ENCODE assay signal across 1 cellular context in genomic region chr3:77197408-77197807, GRCh38.
TF ChIP-seq lines count a peak whose summit lies in the region.

No MANE protein-coding gene starts in this region.

TF ChIP-seq in K562, 482 proteins besides CTCF, POLR2A, EP300 and RAD21:
- TF ChIP-seq, protein P1, sequence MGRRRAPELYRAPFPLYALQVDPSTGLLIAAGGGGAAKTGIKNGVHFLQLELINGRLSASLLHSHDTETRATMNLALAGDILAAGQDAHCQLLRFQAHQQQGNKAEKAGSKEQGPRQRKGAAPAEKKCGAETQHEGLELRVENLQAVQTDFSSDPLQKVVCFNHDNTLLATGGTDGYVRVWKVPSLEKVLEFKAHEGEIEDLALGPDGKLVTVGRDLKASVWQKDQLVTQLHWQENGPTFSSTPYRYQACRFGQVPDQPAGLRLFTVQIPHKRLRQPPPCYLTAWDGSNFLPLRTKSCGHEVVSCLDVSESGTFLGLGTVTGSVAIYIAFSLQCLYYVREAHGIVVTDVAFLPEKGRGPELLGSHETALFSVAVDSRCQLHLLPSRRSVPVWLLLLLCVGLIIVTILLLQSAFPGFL (CRISPR knock-in tag; IDR thresholded peaks at IDR 0.05) = no peak
- no peak for TF ChIP-seq ZNF146 (CRISPR knock-in tag; IDR thresholded peaks at IDR 0.05; ENCODE audit: unreplicated experiment)
- TF ChIP-seq ZNF583 (CRISPR knock-in tag; IDR thresholded peaks at IDR 0.05) = no peak
- TF ChIP-seq ZNF23 (CRISPR knock-in tag; IDR thresholded peaks at IDR 0.05) = no peak
- TF ChIP-seq ZNF699 (CRISPR knock-in tag; IDR thresholded peaks at IDR 0.05; ENCODE audit: insufficient replicate concordance) = no peak
- TF ChIP-seq ATF1 (CRISPR knock-in tag; IDR thresholded peaks at IDR 0.05) = no peak
- TF ChIP-seq ATF1 (tag; IDR thresholded peaks at IDR 0.05) = no peak
- no peak for TF ChIP-seq BCLAF1 (IDR thresholded peaks at IDR 0.05; ENCODE audit: borderline replicate concordance in 1 of 2, control insufficient read depth in 1 of 2, low read depth in 2 of 2, low read length in 1 of 2)
- TF ChIP-seq RBFOX2 (IDR thresholded peaks at IDR 0.05; ENCODE audit: low read depth, low read length) = no peak
- peak; percentile 63; the same call in 1 of the 2 replicates for TF ChIP-seq SPI1 (IDR thresholded peaks at IDR 0.05; ENCODE audit: borderline replicate concordance, low read depth, low read length)
